Comparison of ENCODE assay signal across 14 cellular contexts in the genomic region with DNA sequence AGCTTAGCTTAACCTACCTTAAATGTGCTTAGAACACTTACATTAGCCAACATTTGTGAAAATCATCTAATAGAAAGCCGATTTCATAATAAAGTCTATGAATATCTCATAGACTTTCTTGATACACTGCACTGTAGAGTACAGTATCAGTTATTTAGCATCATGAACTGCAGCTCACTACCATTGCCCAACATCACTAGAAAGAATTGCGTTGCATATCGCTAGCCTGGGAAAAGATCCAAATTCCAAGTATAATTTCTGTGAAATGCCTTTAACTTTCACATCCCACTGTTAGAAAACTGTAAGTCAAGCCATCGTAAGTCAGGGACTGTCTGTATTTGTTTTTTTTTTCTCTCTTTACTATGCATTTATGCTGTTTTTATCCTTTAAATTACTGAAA.
DNase-seq lines count a peak whose midpoint lies in the region; ATAC-seq and TF ChIP-seq lines count a peak whose summit lies in the region.
"Had no signal": no experiment of that assay in that cellular context is flagged by ENCODE, and none has a peak within 500 bp of the region (broad histone marks: within the 10 kb centered on the region; RNA-seq: fewer than 3 reads in every experiment).

No MANE protein-coding gene starts in this region.

- no peak for TF ChIP-seq RAD21 in IMR-90 (IDR thresholded peaks at IDR 0.05; ENCODE audit: low read length)

- H3F3A ChIP-seq in neural progenitor cell (ENCODE audit: low read depth): no peaks in the 10 kb centered on the region

- H3K9ac ChIP-seq in IMR-90 (ENCODE audit: low read depth, low read length): no peak overlapping the region
- H3K9ac ChIP-seq in neural progenitor cell: no peak overlapping the region

- no peak overlapping the region for H3K4me3 ChIP-seq in IMR-90 (ENCODE audit: insufficient read depth, low read depth, low read length)
- H3K4me3 ChIP-seq in cardiac fibroblast (replicated peaks in 1 of 2; ENCODE audit: low read depth in 2 of 2, low read length in 2 of 2): no peak overlapping the region
- no peak overlapping the region for H3K4me3 ChIP-seq in WERI-Rb-1 (ENCODE audit: low read depth, low read length)
- H3K4me3 ChIP-seq in neural progenitor cell: no peak overlapping the region

- H3K4me1 Mint-ChIP-seq in nephron: peaks cover 8% of the 10 kb centered on the region
- no peaks in the 10 kb centered on the region for H3K4me1 Mint-ChIP-seq in neural progenitor cell

- TF ChIP-seq POLR2A in IMR-90 (IDR thresholded peaks at IDR 0.05; ENCODE audit: low read depth, low read length): no peak

- no peak overlapping the region for H3K4ac ChIP-seq in IMR-90 (ENCODE audit: low read depth, low read length)

- no peak for TF ChIP-seq CTCF in IMR-90 (conservative IDR thresholded peaks at IDR 0.05; ENCODE audit: low read depth, low read length)
- TF ChIP-seq CTCF in cardiac fibroblast (IDR thresholded peaks at IDR 0.05; ENCODE audit: low read depth, low read length): no peak
- no peak for TF ChIP-seq CTCF in nephron (IDR thresholded peaks at IDR 0.05; ENCODE audit: unreplicated experiment in 3 of 3)
- TF ChIP-seq CTCF in WERI-Rb-1 (IDR thresholded peaks at IDR 0.05; ENCODE audit: low read depth, low read length): no peak
- no peak for TF ChIP-seq CTCF in neural progenitor cell (IDR thresholded peaks at IDR 0.05)

- H3K4me3 Mint-ChIP-seq in nephron: peak overlapping the region in 1 of 3 experiments; percentile 3
- no peak overlapping the region for H3K4me3 Mint-ChIP-seq in neural progenitor cell
- H3K4me3 Mint-ChIP-seq: CD8-positive, alpha-beta T cell had no signal

- H3K79me1 ChIP-seq in IMR-90 (ENCODE audit: low read depth in 1 of 2, low read length in 2 of 2): no peaks in the 10 kb centered on the region

- H3K9me3 ChIP-seq in IMR-90 (ENCODE audit: control insufficient read depth, insufficient read depth, low read length): no peaks in the 10 kb centered on the region
- H3K9me3 ChIP-seq in WERI-Rb-1 (ENCODE audit: severe bottlenecking): no peaks in the 10 kb centered on the region
- no peaks in the 10 kb centered on the region for H3K9me3 ChIP-seq in neural progenitor cell (ENCODE audit: low read depth)

- no peak overlapping the region for H3K56ac ChIP-seq in IMR-90 (ENCODE audit: extremely low read depth, insufficient read depth, low read length)

- no peak overlapping the region for H2AFZ ChIP-seq in IMR-90 (replicated peaks; ENCODE audit: low read length, poor library complexity)
- H2AFZ ChIP-seq in neural progenitor cell (replicated peaks): no peak overlapping the region

- no TSS peak for BruUV-seq in IMR-90 (replicated peaks; lab: Mats Ljungman, UMichigan)

- intact Hi-C loops in IMR-90 (cut with micrococcal nuclease): no loop called here

- H2AK9ac ChIP-seq in IMR-90 (replicated peaks; ENCODE audit: low read depth, low read length, poor library complexity): no peak overlapping the region

- no peak overlapping the region for H2BK120ac ChIP-seq in IMR-90 (ENCODE audit: low read depth, low read length)

- H4K20me1 ChIP-seq in IMR-90 (ENCODE audit: insufficient read depth, low read length) (no peaks in the 10 kb centered on the region), neural progenitor cell (ENCODE audit: low read depth) (no peaks in the 10 kb centered on the region)

- H3K36me3 ChIP-seq in IMR-90 (ENCODE audit: control insufficient read depth, insufficient read depth, low read length) (no peaks in the 10 kb centered on the region), WERI-Rb-1 (no peaks in the 10 kb centered on the region), neural progenitor cell (no peaks in the 10 kb centered on the region)

- H3K27ac ChIP-seq in IMR-90 (ENCODE audit: insufficient read depth, low read length) (no peak overlapping the region), WERI-Rb-1 (no peak overlapping the region), neural progenitor cell (no peak overlapping the region)

- H3K27ac Mint-ChIP-seq in nephron (peak overlapping the region in 2 of 3 experiments; percentile 2 to 20), neural progenitor cell (no peak overlapping the region)
- H3K27ac Mint-ChIP-seq: CD8-positive, alpha-beta T cell had no signal

- peak; percentile 19 for DNase-seq in IMR-90
- DNase-seq in NCI-H748 treated with DMSO at 0.1 percent for 48 hours (lab: John Stamatoyannopoulos, UW): peak; percentile 10
- peak; percentile 1 to 25 for DNase-seq in cardiac fibroblast (ENCODE audit: low read depth in 2 of 2)
- DNase-seq in WERI-Rb-1: no peak
- no peak for DNase-seq in neural progenitor cell (ENCODE audit: low spot score)
- DNase-seq: CD8-positive, alpha-beta T cell; DND-41; GOT3; MV-4-11; NCI-H510A treated with DMSO at 0.1 percent for 48 hours; OCI-M1; RPMI8226 had no signal

- H3K79me2 ChIP-seq in neural progenitor cell (ENCODE audit: low read depth): no peaks in the 10 kb centered on the region

- POLR2A ChIA-PET in IMR-90 (lab: Charles Lee; ENCODE audit: unreplicated experiment): no interaction called here

- no peak overlapping the region for H3K18ac ChIP-seq in IMR-90 (ENCODE audit: low read depth, low read length)

- H3K9me3 Mint-ChIP-seq in nephron (no peaks in the 10 kb centered on the region), neural progenitor cell (no peaks in the 10 kb centered on the region)

- H3K27me3 ChIP-seq in IMR-90 (ENCODE audit: control insufficient read depth, insufficient read depth, low read length) (no peaks in the 10 kb centered on the region), WERI-Rb-1 (ENCODE audit: insufficient read depth, low read depth, severe bottlenecking) (no peaks in the 10 kb centered on the region), neural progenitor cell (no peaks in the 10 kb centered on the region)

- no peak overlapping the region for H3K14ac ChIP-seq in IMR-90 (replicated peaks; ENCODE audit: low read depth, low read length)

- H2BK5ac ChIP-seq in IMR-90 (ENCODE audit: low read depth, low read length, poor library complexity, severe bottlenecking): no peak overlapping the region

- no CpG with 5 or more reads among the region's 4 CpGs for WGBS in IMR-90 (ENCODE audit: extremely low coverage in 2 of 2, insufficient read length in 1 of 2), 2 experiments

- CTCF ChIA-PET in IMR-90 (lab: Yijun Ruan, JAX): no interaction called here

- no peaks in the 10 kb centered on the region for H3K36me3 Mint-ChIP-seq in nephron (ENCODE audit: low read depth)
- no peaks in the 10 kb centered on the region for H3K36me3 Mint-ChIP-seq in neural progenitor cell
- H3K36me3 Mint-ChIP-seq: CD8-positive, alpha-beta T cell had no signal

- ATAC-seq in IMR-90 (ENCODE audit: low read depth): peak; percentile 51
- ATAC-seq in GM21528 (IDR thresholded peaks at IDR 0.05; ENCODE audit: low FRiP score, unreplicated experiment): no peak
- ATAC-seq: CD8-positive, alpha-beta T cell had no signal

- H3K9me1 ChIP-seq in IMR-90 (ENCODE audit: insufficient read depth, low read length): no peaks in the 10 kb centered on the region

- no peak overlapping the region for H2BK20ac ChIP-seq in IMR-90 (ENCODE audit: low read depth, low read length)

- no peak overlapping the region for H4K5ac ChIP-seq in IMR-90 (ENCODE audit: low read depth, low read length)

- H4K8ac ChIP-seq in IMR-90 (ENCODE audit: low read depth in 2 of 2, low read length in 2 of 2): no peak overlapping the region

- no peak overlapping the region for H2AK5ac ChIP-seq in IMR-90 (ENCODE audit: low read depth, low read length)

- H3K4me1 ChIP-seq in IMR-90 (ENCODE audit: control insufficient read depth, insufficient read depth, low read length): no peaks in the 10 kb centered on the region
- no peaks in the 10 kb centered on the region for H3K4me1 ChIP-seq in neural progenitor cell

- no peak overlapping the region for H4K91ac ChIP-seq in IMR-90 (ENCODE audit: insufficient read depth, low read depth, low read length)

- dilution Hi-C loops in IMR-90 (cut with HindIII; ENCODE audit: low sequenced_read_pairs, unreplicated experiment): no loop called here

- no peak overlapping the region for H3K23ac ChIP-seq in IMR-90 (ENCODE audit: low read depth, low read length)

- H3K4me2 ChIP-seq in IMR-90 (ENCODE audit: low read depth, low read length): no peak overlapping the region
- H3K4me2 ChIP-seq in neural progenitor cell: no peak overlapping the region

- H3K27me3 Mint-ChIP-seq in nephron (ENCODE audit: low read depth) (no peaks in the 10 kb centered on the region), neural progenitor cell (ENCODE audit: insufficient read depth, low read depth) (no peaks in the 10 kb centered on the region)

- H2BK15ac ChIP-seq in IMR-90 (ENCODE audit: low read depth, low read length): no peak overlapping the region

- in situ Hi-C loops in IMR-90 (cut with MboI; ENCODE audit: low sequenced_read_pairs): no loop called here

TF ChIP-seq in IMR-90, 13 proteins besides CTCF, POLR2A, EP300 and RAD21:
- TF ChIP-seq MAZ (IDR thresholded peaks at IDR 0.05; ENCODE audit: borderline replicate concordance, low read depth, low read length) (no peak), CEBPB (IDR thresholded peaks at IDR 0.05; ENCODE audit: low read depth, low read length) (peak; percentile 37; the same call in 1 of the 2 replicates)

Comparison
In these comparisons a context has a peak if more than half of its experiments do, and no peak if none do; other contexts are left out.
1. DNase-seq: peak in IMR-90 (single experiment), NCI-H748 treated with DMSO at 0.1 percent for 48 hours (single experiment) and cardiac fibroblast (2 of 2); none in WERI-Rb-1 (single experiment) and neural progenitor cell (single experiment).